8 cellular contexts compared by ENCODE assay signal in the genomic region with DNA sequence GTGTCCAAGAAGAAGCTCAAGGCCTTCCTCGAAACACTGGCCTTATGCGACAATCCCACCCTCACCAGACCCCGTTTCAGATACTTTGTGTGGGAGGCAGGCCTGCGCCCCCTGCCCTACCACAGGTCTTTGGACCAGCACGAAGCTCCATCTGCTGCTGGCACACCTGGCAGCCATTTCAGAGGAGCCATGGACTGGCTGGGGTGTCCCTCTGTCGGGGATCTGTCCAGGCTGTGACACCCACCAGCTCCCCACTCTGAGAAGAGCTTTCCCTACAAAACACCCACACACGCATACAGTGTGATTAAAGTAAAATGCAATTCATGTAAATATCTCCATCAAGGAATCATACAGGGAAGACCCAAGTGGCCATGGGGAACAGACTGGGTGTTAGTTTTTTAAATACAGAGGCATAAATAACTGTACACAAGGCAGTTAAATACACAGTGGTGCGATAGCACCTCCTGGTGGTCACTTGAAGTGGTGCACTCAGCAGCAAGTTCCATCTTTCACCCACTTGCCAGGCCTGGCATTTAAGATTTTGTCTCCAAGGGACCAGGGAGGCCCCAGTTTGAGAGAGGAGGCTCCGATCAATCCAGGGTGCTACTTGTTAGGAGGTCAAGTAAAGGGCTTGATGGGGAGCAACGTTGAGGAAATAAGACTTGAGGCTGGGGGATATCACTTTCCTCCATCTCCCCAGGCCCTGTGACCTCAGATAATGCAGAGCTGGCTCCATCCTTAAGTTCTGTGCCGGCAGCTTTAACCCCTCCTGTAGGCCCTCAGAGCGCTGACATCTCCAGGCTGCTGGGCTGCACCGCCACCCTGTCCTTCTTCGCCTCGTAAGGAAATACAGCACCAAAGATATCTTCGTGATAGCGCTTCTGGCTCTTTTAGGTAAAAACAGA. TPM values are rescaled to one million over a fixed set of nuclear protein-coding genes. Genes with fewer than 3 reads are reported as not detected.
DNase-seq lines count a peak whose midpoint lies in the region; ATAC-seq, FAIRE-seq and TF ChIP-seq lines count a peak whose summit lies in the region.

No MANE protein-coding gene starts in this region.

- no peak overlapping the region for H3K4me3 ChIP-seq in cardiac fibroblast (replicated peaks in 1 of 2; ENCODE audit: low read depth in 2 of 2, low read length in 2 of 2)

- peak; percentile 62 for DNase-seq in D341Med (ENCODE audit: low spot score)
- peak in 55 of 76 experiments; percentile 6 to 68 (median 40) for DNase-seq in HUDEP-2 (lab: John Stamatoyannopoulos, UW; ENCODE audit: unreplicated experiment in 76 of 76)
- DNase-seq in cardiac fibroblast (ENCODE audit: low read depth in 2 of 2), result peak; percentile 62 to 64
- peak; percentile 65 to 73 for DNase-seq in lung microvascular endothelial cell (ENCODE audit: low read depth in 2 of 2)
- peak; percentile 81 for DNase-seq in stimulated activated CD8-positive, alpha-beta memory T cell treated with anti-CD3 and anti-CD28 coated beads, Interleukin-4, amount 100 ng/mL, for 48 hours

- TF ChIP-seq CTCF in cardiac fibroblast (IDR thresholded peaks at IDR 0.05; ENCODE audit: low read depth, low read length), result peak; percentile 71

- peak; percentile 19 for FAIRE-seq in TTC549 (lab: Jason Lieb, UNC)

- no peak for ATAC-seq in GM18858 (IDR thresholded peaks at IDR 0.05; ENCODE audit: unreplicated experiment)
- ATAC-seq in HG03139 (IDR thresholded peaks at IDR 0.05; ENCODE audit: unreplicated experiment), result no peak

RNA-seq across cellular contexts. Expression of a gene that starts 43.6 kb away (rescaled TPM):
- total RNA-seq in lung microvascular endothelial cell, result 0.20 and 0.22 TPM in 2 replicates
